ENCODE assay signal across 1 cellular context in genomic region chr14:35121887-35122695, GRCh38.
A peak's percentile ranks its signal among the peaks of the same experiment; 100 is the strongest.
TF ChIP-seq lines count a peak whose summit lies in the region.

TSS of gene PPP2R3C (minus strand) at chr14:35121990. CDS start at chr14:35121959, 31 bp downstream.
TSS of gene PRORP (plus strand) at chr14:35122552. CDS start at chr14:35123246, 694 bp downstream.

TF ChIP-seq in K562, 482 proteins besides CTCF, POLR2A, EP300 and RAD21 (continued from another document):
- TF ChIP-seq ZNF609 (CRISPR knock-in tag; IDR thresholded peaks at IDR 0.05; ENCODE audit: borderline replicate concordance) (0 out of 2 replicates have a peak, but pooled peaks have one; percentile 81), DEAF1 (CRISPR knock-in tag; IDR thresholded peaks at IDR 0.05) (no peak), NR3C1 (CRISPR knock-in tag; IDR thresholded peaks at IDR 0.05) (peak; percentile 66; the same call in 1 of the 2 replicates), ZNF3 (CRISPR knock-in tag; IDR thresholded peaks at IDR 0.05) (no peak), CHD4 (IDR thresholded peaks at IDR 0.05; ENCODE audit: insufficient read depth, insufficient replicate concordance, low read depth, low read length, poor library complexity, severe bottlenecking) (no peak), MCM5 (IDR thresholded peaks at IDR 0.05; ENCODE audit: low read depth) (no peak), EP400 (IDR thresholded peaks at IDR 0.05) (peak; percentile 98), NR2C2 (CRISPR knock-in tag; IDR thresholded peaks at IDR 0.05) (peak; percentile 85; the same call in 1 of the 2 replicates), NR2C2 (tag; IDR thresholded peaks at IDR 0.05) (peak; percentile 98), MIER1 (IDR thresholded peaks at IDR 0.05; ENCODE audit: low read depth) (no peak), CLOCK (CRISPR knock-in tag; IDR thresholded peaks at IDR 0.05; ENCODE audit: borderline replicate concordance) (no peak), ZNF124 (CRISPR knock-in tag; IDR thresholded peaks at IDR 0.05) (no peak), YBX1 (IDR thresholded peaks at IDR 0.05) (no peak), PYGO2 (tag; IDR thresholded peaks at IDR 0.05) (0 out of 2 replicates have a peak, but pooled peaks have one; percentile 47), ZNF184 (CRISPR knock-in tag; IDR thresholded peaks at IDR 0.05) (no peak), NCOA1 (IDR thresholded peaks at IDR 0.05; ENCODE audit: low read depth) (peak; percentile 93), SUPT5H (IDR thresholded peaks at IDR 0.05) (peak; percentile 44), FOXJ3 (CRISPR knock-in tag; IDR thresholded peaks at IDR 0.05) (peak; percentile 86), JUNB (CRISPR knock-in tag; conservative IDR thresholded peaks at IDR 0.05) (no peak), ZNF280B (CRISPR knock-in tag; IDR thresholded peaks at IDR 0.05) (no peak), GABPB2 (CRISPR knock-in tag; conservative IDR thresholded peaks at IDR 0.05) (no peak), L3MBTL2 (IDR thresholded peaks at IDR 0.05) (peak; percentile 96), SPI1 (IDR thresholded peaks at IDR 0.05; ENCODE audit: borderline replicate concordance, low read depth, low read length) (peak; percentile 50), TFAM (CRISPR knock-in tag; conservative IDR thresholded peaks at IDR 0.05) (no peak), POLR2B (IDR thresholded peaks at IDR 0.05; ENCODE audit: low read depth, partially characterized antibody) (peak; percentile 61), ZNF717 (CRISPR knock-in tag; IDR thresholded peaks at IDR 0.05) (no peak), PHF21A (IDR thresholded peaks at IDR 0.05; ENCODE audit: borderline replicate concordance, low read depth) (no peak)
TF ChIP-seq in K562: peak in this region for 135.
